26 cellular contexts compared by ENCODE assay signal in genomic region chr16:87033541-87034300, GRCh38.
DNase-seq lines count a peak whose midpoint lies in the region; ATAC-seq, FAIRE-seq and TF ChIP-seq lines count a peak whose summit lies in the region.
"Had no signal": no experiment of that assay in that cellular context is flagged by ENCODE, and none has a peak within 500 bp of the region (broad histone marks: within the 10 kb centered on the region; RNA-seq: fewer than 3 reads in every experiment).

No MANE protein-coding gene starts in this region.

- intact Hi-C loops in left cardiac atrium (cut with DNase I) (no loop called here), HepG2 (cut with micrococcal nuclease; ENCODE audit: unreplicated experiment) (no loop called here)

- no peak for TF ChIP-seq POLR2A in HepG2 (IDR thresholded peaks at IDR 0.05; ENCODE audit: insufficient read depth in 1 of 2, low read depth in 2 of 2, low read length in 2 of 2)
- TF ChIP-seq POLR2A in upper lobe of left lung (IDR thresholded peaks at IDR 0.05), result no peak

- H3K27me3 Mint-ChIP-seq in endodermal cell (ENCODE audit: insufficient read depth), result no peaks in the 10 kb centered on the region

- peaks cover 4% of the 10 kb centered on the region for H3K4me1 ChIP-seq in osteoblast (ENCODE audit: insufficient read depth, low read length)
- H3K4me1 ChIP-seq in HepG2 (ENCODE audit: insufficient read depth, low read length), result no peaks in the 10 kb centered on the region
- H3K4me1 ChIP-seq in upper lobe of left lung, result no peaks in the 10 kb centered on the region
- H3K4me1 ChIP-seq in endodermal cell (ENCODE audit: control insufficient read depth, insufficient read depth, low read length), result no peaks in the 10 kb centered on the region
- H3K4me1 ChIP-seq: foreskin keratinocyte, Peyer's patch had no signal

- H3K4me3 Mint-ChIP-seq in endodermal cell, result no peak overlapping the region
- H3K4me3 Mint-ChIP-seq: CD14-positive monocyte, IgD-negative memory B cell, memory B cell, type B pancreatic cell had no signal

- TF ChIP-seq RAD21 in HepG2 (CRISPR knock-in tag; IDR thresholded peaks at IDR 0.05), result no peak

- peaks cover 5% of the 10 kb centered on the region for H3K27me3 ChIP-seq in osteoblast (ENCODE audit: insufficient read depth, low read length)
- peaks cover 0 to 42% of the 10 kb centered on the region in 2 experiments; a peak in 4 of 5 replicates for H3K27me3 ChIP-seq in HepG2 (ENCODE audit: control insufficient read depth in 1 of 2, insufficient read depth in 2 of 2, low read length in 2 of 2)
- H3K27me3 ChIP-seq in upper lobe of left lung, result no peaks in the 10 kb centered on the region
- H3K27me3 ChIP-seq in endodermal cell (ENCODE audit: control insufficient read depth, insufficient read depth, low read length, poor library complexity, severe bottlenecking), result no peaks in the 10 kb centered on the region
- H3K27me3 ChIP-seq: foreskin keratinocyte, Peyer's patch had no signal

- H3K4me1 Mint-ChIP-seq in endodermal cell, result peaks cover 1% of the 10 kb centered on the region
- H3K4me1 Mint-ChIP-seq: IgD-negative memory B cell, memory B cell had no signal

- TF ChIP-seq CTCF in choroid plexus epithelial cell (conservative IDR thresholded peaks at IDR 0.05; ENCODE audit: low read depth, low read length) (no peak), osteoblast (IDR thresholded peaks at IDR 0.05; ENCODE audit: extremely low read depth, low read depth, low read length) (no peak), HepG2 (CRISPR knock-in tag; IDR thresholded peaks at IDR 0.05) (no peak), upper lobe of left lung (IDR thresholded peaks at IDR 0.05) (no peak), endodermal cell (conservative IDR thresholded peaks at IDR 0.05) (no peak)

- no peak overlapping the region for H3K9ac ChIP-seq in HepG2 (ENCODE audit: insufficient read depth, low read depth, low read length)
- no peak overlapping the region for H3K9ac ChIP-seq in endodermal cell (ENCODE audit: extremely low read depth, low read length, poor library complexity, severe bottlenecking)

- H3K36me3 ChIP-seq in osteoblast (ENCODE audit: insufficient read depth, low read length) (no peaks in the 10 kb centered on the region), HepG2 (replicated peaks in 1 of 2; ENCODE audit: control insufficient read depth in 1 of 2, insufficient read depth in 2 of 2, low read length in 2 of 2) (no peaks in the 10 kb centered on the region), upper lobe of left lung (no peaks in the 10 kb centered on the region), endodermal cell (ENCODE audit: control insufficient read depth, insufficient read depth, low read length) (no peaks in the 10 kb centered on the region)
- H3K36me3 ChIP-seq: Peyer's patch, WERI-Rb-1 had no signal

- H3K27ac ChIP-seq in osteoblast (ENCODE audit: low read depth, low read length) (no peak overlapping the region), HepG2 (ENCODE audit: extremely low read length, insufficient read depth, low read length) (no peak overlapping the region), upper lobe of left lung (no peak overlapping the region), endodermal cell (ENCODE audit: low read depth, low read length) (no peak overlapping the region)
- H3K27ac ChIP-seq: foreskin keratinocyte, Peyer's patch, WERI-Rb-1 had no signal

- H3K9me3 ChIP-seq in osteoblast (ENCODE audit: low read depth, low read length), result no peaks in the 10 kb centered on the region
- no peaks in the 10 kb centered on the region for H3K9me3 ChIP-seq in HepG2 (ENCODE audit: low read length)
- no peaks in the 10 kb centered on the region for H3K9me3 ChIP-seq in upper lobe of left lung
- H3K9me3 ChIP-seq in endodermal cell (ENCODE audit: control insufficient read depth, low read length), result no peaks in the 10 kb centered on the region
- H3K9me3 ChIP-seq: Peyer's patch had no signal

- no peaks in the 10 kb centered on the region for H3K36me3 Mint-ChIP-seq in endodermal cell (ENCODE audit: low read depth)
- H3K36me3 Mint-ChIP-seq: CD14-positive monocyte, IgD-negative memory B cell, memory B cell, type B pancreatic cell had no signal

- no peak overlapping the region for H3K27ac Mint-ChIP-seq in endodermal cell
- H3K27ac Mint-ChIP-seq: IgD-negative memory B cell, memory B cell, type B pancreatic cell had no signal

- H3K4me2 ChIP-seq in osteoblast (ENCODE audit: insufficient read depth, low read length), result no peak overlapping the region
- no peak overlapping the region for H3K4me2 ChIP-seq in HepG2 (ENCODE audit: low read depth, low read length)

- CTCF ChIA-PET in HepG2 (lab: Yijun Ruan, JAX; ENCODE audit: low intra/inter-chr PET ratio, low total read pairs), result no interaction called here

- POLR2A ChIA-PET in HepG2 (lab: Yijun Ruan, JAX), result no interaction called here

- H3K9me3 Mint-ChIP-seq in endodermal cell, result peaks cover 4% of the 10 kb centered on the region
- H3K9me3 Mint-ChIP-seq: type B pancreatic cell had no signal

- no peak overlapping the region for H2AFZ ChIP-seq in osteoblast (ENCODE audit: low read length)
- no peak overlapping the region for H2AFZ ChIP-seq in HepG2 (ENCODE audit: low read length)

- BruUV-seq in HepG2 (replicated peaks; lab: Mats Ljungman, UMichigan), result no TSS peak

- DNase-seq in choroid plexus epithelial cell (ENCODE audit: low read depth) (peak; percentile 9), left cardiac atrium (no peak), osteoblast (ENCODE audit: insufficient read length, low spot score, missing footprints) (peak; percentile 76), cerebellum (ENCODE audit: low spot score) (no peak), HepG2 (ENCODE audit: low spot score) (no peak), upper lobe of left lung (no peak), endodermal cell (no peak)
- DNase-seq: activated CD4-positive, alpha-beta T cell treated with anti-CD3 and anti-CD28 coated beads for 48 hours; activated CD8-positive, alpha-beta memory T cell treated with anti-CD3 and anti-CD28 coated beads for 24 hours; activated effector memory CD4-positive, alpha-beta T cell treated with anti-CD3 and anti-CD28 coated beads, Interleukin-2, amount 50 U/mL, for 16 hours; effector CD8-positive, alpha-beta T cell; foreskin keratinocyte; NCI-H1048; NCI-H187; NCI-H526 treated with DMSO at 0.1 percent for 48 hours; Peyer's patch; stimulated activated CD4-positive, alpha-beta T cell treated with anti-CD3 and anti-CD28 coated beads, Interleukin-2, amount 100 ng/mL, for 48 hours; SW 1271; T-helper 9 cell; WERI-Rb-1 had no signal

- H3K79me2 ChIP-seq in osteoblast (ENCODE audit: insufficient read depth, low read length) (no peaks in the 10 kb centered on the region), HepG2 (ENCODE audit: insufficient read depth, low read length) (no peaks in the 10 kb centered on the region)

- TF ChIP-seq EP300 in HepG2 (IDR thresholded peaks at IDR 0.05; ENCODE audit: low read depth in 2 of 2, low read length in 2 of 2) (no peak), HepG2 (CRISPR knock-in tag; IDR thresholded peaks at IDR 0.05; ENCODE audit: borderline replicate concordance) (no peak), upper lobe of left lung (IDR thresholded peaks at IDR 0.05) (no peak)

- in situ Hi-C loops in HepG2 (cut with HindIII; ENCODE audit: extremely low pct_ligation_motif_present, low pct_unique_long_range_greater_than_20kb), result no loop called here

- H3K4me3 ChIP-seq in choroid plexus epithelial cell (ENCODE audit: low read depth, low read length) (no peak overlapping the region), osteoblast (ENCODE audit: insufficient read depth, low read length) (no peak overlapping the region), HepG2 (replicated peaks in 1 of 3; ENCODE audit: insufficient read depth in 1 of 3, low read depth in 2 of 3, low read length in 3 of 3) (no peak overlapping the region), upper lobe of left lung (no peak overlapping the region), endodermal cell (ENCODE audit: low read length) (no peak overlapping the region)
- H3K4me3 ChIP-seq: Peyer's patch had no signal

- 44% methylated on average over 18 of the region's 18 CpGs for WGBS in HepG2 (ENCODE audit: low lambda C conversion rate)
- 79 to 80% methylated on average over 18 of the region's 18 CpGs for WGBS in upper lobe of left lung, 2 donors
- 93 to 96% methylated on average over 11 to 18 of the region's 18 CpGs for WGBS in endodermal cell (ENCODE audit: insufficient coverage in 1 of 2, insufficient read length in 1 of 2), 2 experiments

- H4K20me1 ChIP-seq in osteoblast (ENCODE audit: insufficient read depth, low read length), result no peaks in the 10 kb centered on the region
- no peaks in the 10 kb centered on the region for H4K20me1 ChIP-seq in HepG2 (ENCODE audit: insufficient read depth, low read length)

- no peak for FAIRE-seq in HepG2 (lab: Jason Lieb, UNC)
- FAIRE-seq: D721Med, GM18507 had no signal

- peak; percentile 77 to 91 for ATAC-seq in left cardiac atrium
- ATAC-seq in HepG2, result no peak
- no peak for ATAC-seq in upper lobe of left lung (ENCODE audit: low FRiP score in 2 of 2)
- ATAC-seq: foreskin keratinocyte had no signal

TF ChIP-seq in HepG2, 621 proteins besides CTCF, POLR2A, EP300 and RAD21:
- TF ChIP-seq STAT5B (CRISPR knock-in tag; IDR thresholded peaks at IDR 0.05) (no peak), NCOR1 (IDR thresholded peaks at IDR 0.05; ENCODE audit: borderline replicate concordance, low read length) (no peak), IRF2 (CRISPR knock-in tag; IDR thresholded peaks at IDR 0.05) (no peak), XBP1 (CRISPR knock-in tag; IDR thresholded peaks at IDR 0.05) (no peak), ZNF678 (CRISPR knock-in tag; IDR thresholded peaks at IDR 0.05) (no peak), ZNF207 (IDR thresholded peaks at IDR 0.05; ENCODE audit: borderline replicate concordance) (no peak), WIZ (CRISPR knock-in tag; IDR thresholded peaks at IDR 0.05) (no peak)

Comparison
In these comparisons a context has a peak if more than half of its experiments do, and no peak if none do; other contexts are left out.
1. DNase-seq: peak in choroid plexus epithelial cell (single experiment) and osteoblast (single experiment); none in left cardiac atrium (single experiment), cerebellum (single experiment), HepG2 (single experiment), upper lobe of left lung (0 of 2) and endodermal cell (single experiment).
2. ATAC-seq: peak in left cardiac atrium (2 of 2); none in HepG2 (single experiment) and upper lobe of left lung (0 of 2).